Comparison of ENCODE assay signal across 8 cellular contexts in genomic region chr12:7994731-7995205, GRCh38. TPM values are rescaled to one million over a fixed set of nuclear protein-coding genes. Genes with fewer than 3 reads are reported as not detected.
DNase-seq lines count a peak whose midpoint lies in the region; ATAC-seq and TF ChIP-seq lines count a peak whose summit lies in the region.

No MANE protein-coding gene starts in this region.

- no peaks in the 10 kb centered on the region for H4K20me1 ChIP-seq in PC-3 (ENCODE audit: low read length)

- TF ChIP-seq EP300 in tibial nerve (IDR thresholded peaks at IDR 0.05): no peak

- peak overlapping the region; percentile 75 for H3K27ac ChIP-seq in PC-3 (ENCODE audit: low read length)
- H3K27ac ChIP-seq in tibial nerve: peak overlapping the region in 3 of 4 donors; percentile 40 to 76 (median 67)

- intact Hi-C loops in activated CD4-positive, alpha-beta T cell treated with anti-CD3 and anti-CD28 coated beads, Interleukin-2, amount 10 ng/mL, durations not matched to agents 24 days and 14 days (cut with micrococcal nuclease): loop anchor here (1.0 kb wide), 4 partner anchors 23 to 134 kb away; no protein-coding TSS in a partner anchor
- intact Hi-C loops in PC-3 (cut with micrococcal nuclease): loop anchor here (1.0 kb wide), 2 partner anchors 61 to 134 kb away; no protein-coding TSS in a partner anchor

- WGBS in tibial nerve, 2 donors: 62 to 64% methylated on average over 7 of the region's 7 CpGs

- POLR2A ChIA-PET in activated CD4-positive, alpha-beta T cell treated with anti-CD3 and anti-CD28 coated beads, Interleukin-2, amount 10 ng/mL, durations not matched to agents 7 days and 5 days (lab: Charles Lee): no interaction called here
- POLR2A ChIA-PET in PC-3 (lab: Charles Lee; ENCODE audit: unreplicated experiment): no interaction called here

- no peak overlapping the region for H3K4me3 Mint-ChIP-seq in activated CD4-positive, alpha-beta T cell treated with anti-CD3 and anti-CD28 coated beads, Interleukin-2, amount 10 ng/mL, durations not matched to agents 24 days and 14 days
- no peak overlapping the region for H3K4me3 Mint-ChIP-seq in activated CD4-positive, alpha-beta T cell treated with anti-CD3 and anti-CD28 coated beads, Interleukin-2, amount 10 ng/mL, durations not matched to agents 7 days and 5 days

- CTCF ChIA-PET in activated CD4-positive, alpha-beta T cell treated with anti-CD3 and anti-CD28 coated beads, Interleukin-2, amount 10 ng/mL, durations not matched to agents 7 days and 5 days (lab: Charles Lee): interaction anchor here (0.6 to 3.5 kb wide), 18 partner anchors 9 to 1242 kb away, joined by 3 to 23 read pairs (median 4); partner anchors contain the start of genes MLF2 and SLC2A3
- CTCF ChIA-PET in PC-3 (lab: Charles Lee): no interaction called here

- no peak overlapping the region for H3K9ac ChIP-seq in PC-3 (ENCODE audit: low read length)

- no peak overlapping the region for H2AFZ ChIP-seq in PC-3 (ENCODE audit: low read length)

- no peaks in the 10 kb centered on the region for H3K79me2 ChIP-seq in PC-3 (ENCODE audit: low read length)

- no peaks in the 10 kb centered on the region for H3K27me3 Mint-ChIP-seq in activated CD4-positive, alpha-beta T cell treated with anti-CD3 and anti-CD28 coated beads, Interleukin-2, amount 10 ng/mL, durations not matched to agents 24 days and 14 days
- no peaks in the 10 kb centered on the region for H3K27me3 Mint-ChIP-seq in activated CD4-positive, alpha-beta T cell treated with anti-CD3 and anti-CD28 coated beads, Interleukin-2, amount 10 ng/mL, durations not matched to agents 7 days and 5 days

- no peaks in the 10 kb centered on the region for H3K36me3 ChIP-seq in PC-3 (ENCODE audit: low read depth, low read length)
- H3K36me3 ChIP-seq in tibial nerve: no peaks in the 10 kb centered on the region

- no peaks in the 10 kb centered on the region for H3K36me3 Mint-ChIP-seq in activated CD4-positive, alpha-beta T cell treated with anti-CD3 and anti-CD28 coated beads, Interleukin-2, amount 10 ng/mL, durations not matched to agents 24 days and 14 days (ENCODE audit: low read depth)
- peaks cover 3% of the 10 kb centered on the region for H3K36me3 Mint-ChIP-seq in activated CD4-positive, alpha-beta T cell treated with anti-CD3 and anti-CD28 coated beads, Interleukin-2, amount 10 ng/mL, durations not matched to agents 7 days and 5 days (ENCODE audit: low read depth)
- H3K36me3 Mint-ChIP-seq in activated naive CD4-positive, alpha-beta T cell treated with anti-CD3 and anti-CD28 coated beads, Interleukin-2, amount 50 U/mL, for 72 hours: peaks cover 0 to 16% of the 10 kb centered on the region in 2 donors

- peaks cover 4% of the 10 kb centered on the region for H3K9me3 Mint-ChIP-seq in activated CD4-positive, alpha-beta T cell treated with anti-CD3 and anti-CD28 coated beads, Interleukin-2, amount 10 ng/mL, durations not matched to agents 24 days and 14 days
- peaks cover 12% of the 10 kb centered on the region for H3K9me3 Mint-ChIP-seq in activated CD4-positive, alpha-beta T cell treated with anti-CD3 and anti-CD28 coated beads, Interleukin-2, amount 10 ng/mL, durations not matched to agents 7 days and 5 days
- H3K9me3 Mint-ChIP-seq in activated naive CD4-positive, alpha-beta T cell treated with anti-CD3 and anti-CD28 coated beads, Interleukin-2, amount 50 U/mL, for 72 hours: peaks cover 0 to 8% of the 10 kb centered on the region in 2 donors

- H3K9me2 ChIP-seq in PC-3 (replicated peaks; ENCODE audit: low read length): no peaks in the 10 kb centered on the region

- DNase-seq in activated CD4-positive, alpha-beta T cell treated with anti-CD3 and anti-CD28 coated beads, Interleukin-2, amount 10 ng/mL, durations not matched to agents 24 days and 14 days: peak; percentile 59
- DNase-seq in activated CD4-positive, alpha-beta T cell treated with anti-CD3 and anti-CD28 coated beads, Interleukin-2, amount 10 ng/mL, durations not matched to agents 7 days and 5 days: no peak
- DNase-seq in PC-3 (peak; percentile 89), foreskin fibroblast (peak; percentile 86 to 91), tibial nerve (ENCODE audit: low spot score in 2 of 2) (no peak), NCI-H2196 (lab: John Stamatoyannopoulos, UW; ENCODE audit: unreplicated experiment) (no peak), NCI-H1048 (lab: John Stamatoyannopoulos, UW) (no peak)
- no peak for DNase-seq in activated naive CD4-positive, alpha-beta T cell treated with anti-CD3 and anti-CD28 coated beads, Interleukin-2, amount 50 U/mL, for 72 hours (ENCODE audit: low spot score in 2 of 2)

- TF ChIP-seq POLR2A in tibial nerve (IDR thresholded peaks at IDR 0.05): no peak

- H3K4me1 Mint-ChIP-seq in activated CD4-positive, alpha-beta T cell treated with anti-CD3 and anti-CD28 coated beads, Interleukin-2, amount 10 ng/mL, durations not matched to agents 24 days and 14 days: peaks cover 28% of the 10 kb centered on the region
- H3K4me1 Mint-ChIP-seq in activated CD4-positive, alpha-beta T cell treated with anti-CD3 and anti-CD28 coated beads, Interleukin-2, amount 10 ng/mL, durations not matched to agents 7 days and 5 days: peaks cover 29% of the 10 kb centered on the region

- peak overlapping the region; percentile 66 for H3K4me2 ChIP-seq in PC-3 (ENCODE audit: low read length)

- H3K4me3 ChIP-seq in PC-3 (ENCODE audit: low read length) (no peak overlapping the region), foreskin fibroblast (ENCODE audit: low read depth in 1 of 2, low read length in 2 of 2) (peak overlapping the region; percentile 23 to 39), tibial nerve (no peak overlapping the region)

- no peaks in the 10 kb centered on the region for H3K27me3 ChIP-seq in PC-3 (ENCODE audit: low read length)
- H3K27me3 ChIP-seq in tibial nerve: no peaks in the 10 kb centered on the region

- ATAC-seq in PC-3: peak; percentile 81
- no peak for ATAC-seq in activated naive CD4-positive, alpha-beta T cell treated with anti-CD3 and anti-CD28 coated beads, Interleukin-2, amount 50 U/mL, for 72 hours

- H3K9me3 ChIP-seq in PC-3 (ENCODE audit: low read length) (no peaks in the 10 kb centered on the region), tibial nerve (peaks cover 0 to 7% (median 0%) of the 10 kb centered on the region in 4 donors)

- TF ChIP-seq CTCF in PC-3 (conservative IDR thresholded peaks at IDR 0.05; ENCODE audit: low read depth, low read length) (no peak), foreskin fibroblast (IDR thresholded peaks at IDR 0.05; ENCODE audit: low read depth, low read length) (no peak), tibial nerve (IDR thresholded peaks at IDR 0.05) (no peak)

- H3K4me1 ChIP-seq in PC-3 (ENCODE audit: insufficient read depth, low read length): peaks cover 4% of the 10 kb centered on the region
- peaks cover 0 to 13% (median 0%) of the 10 kb centered on the region in 4 donors for H3K4me1 ChIP-seq in tibial nerve

- no peaks in the 10 kb centered on the region for H3F3A ChIP-seq in PC-3 (ENCODE audit: low read length, unreplicated experiment)

- no TSS peak for BruUV-seq in PC-3 (replicated peaks; lab: Mats Ljungman, UMichigan)

- H3K27ac Mint-ChIP-seq in activated CD4-positive, alpha-beta T cell treated with anti-CD3 and anti-CD28 coated beads, Interleukin-2, amount 10 ng/mL, durations not matched to agents 24 days and 14 days: no peak overlapping the region
- H3K27ac Mint-ChIP-seq in activated CD4-positive, alpha-beta T cell treated with anti-CD3 and anti-CD28 coated beads, Interleukin-2, amount 10 ng/mL, durations not matched to agents 7 days and 5 days: no peak overlapping the region
- H3K27ac Mint-ChIP-seq in activated naive CD4-positive, alpha-beta T cell treated with anti-CD3 and anti-CD28 coated beads, Interleukin-2, amount 50 U/mL, for 72 hours: no peak overlapping the region

RNA-seq across cellular contexts. Expression of gene FOXJ2, which starts 37.7 kb away (rescaled TPM):
- total RNA-seq in activated CD4-positive, alpha-beta T cell treated with anti-CD3 and anti-CD28 coated beads, Interleukin-2, amount 10 ng/mL, durations not matched to agents 24 days and 14 days: 18.5 and 18.6 TPM in 2 replicates
- 10 to 100 TPM; 21.4 to 22.5 TPM for total RNA-seq in activated CD4-positive, alpha-beta T cell treated with anti-CD3 and anti-CD28 coated beads, Interleukin-2, amount 10 ng/mL, durations not matched to agents 7 days and 5 days
- 6.9 and 10.0 TPM in 2 replicates for total RNA-seq in PC-3 (2014; rRNA removed)
- total RNA-seq in tibial nerve: 10 to 100 TPM; 19.4 to 24.7 (median 20.1) TPM
- total RNA-seq in activated naive CD4-positive, alpha-beta T cell treated with anti-CD3 and anti-CD28 coated beads, Interleukin-2, amount 50 U/mL, for 72 hours: 10 to 100 TPM; 14.3 to 16.9 TPM

RNA-seq across cellular contexts. Expression of gene SLC2A3, which starts 58.8 kb away (rescaled TPM):
- total RNA-seq in activated CD4-positive, alpha-beta T cell treated with anti-CD3 and anti-CD28 coated beads, Interleukin-2, amount 10 ng/mL, durations not matched to agents 24 days and 14 days: 362 and 366 TPM in 2 replicates
- 100 to 1,000 TPM; 227 to 230 TPM for total RNA-seq in activated CD4-positive, alpha-beta T cell treated with anti-CD3 and anti-CD28 coated beads, Interleukin-2, amount 10 ng/mL, durations not matched to agents 7 days and 5 days
- total RNA-seq in PC-3 (2014; rRNA removed): not detected in 2 replicates
- total RNA-seq in tibial nerve: 100 to 1,000 TPM in 3 of 4 donors, 10 to 100 TPM in 1; 83.4 to 262 (median 115) TPM
- 100 to 1,000 TPM; 207 to 521 TPM for total RNA-seq in activated naive CD4-positive, alpha-beta T cell treated with anti-CD3 and anti-CD28 coated beads, Interleukin-2, amount 50 U/mL, for 72 hours

Comparison
In these comparisons a context has a peak if more than half of its experiments do, and no peak if none do; other contexts are left out.
1. DNase-seq: peak in activated CD4-positive, alpha-beta T cell treated with anti-CD3 and anti-CD28 coated beads, Interleukin-2, amount 10 ng/mL, durations not matched to agents 24 days and 14 days (single experiment), PC-3 (single experiment) and foreskin fibroblast (2 of 2); none in activated CD4-positive, alpha-beta T cell treated with anti-CD3 and anti-CD28 coated beads, Interleukin-2, amount 10 ng/mL, durations not matched to agents 7 days and 5 days (single experiment), tibial nerve (0 of 2), NCI-H2196 (single experiment), activated naive CD4-positive, alpha-beta T cell treated with anti-CD3 and anti-CD28 coated beads, Interleukin-2, amount 50 U/mL, for 72 hours (0 of 2) and NCI-H1048 (single experiment).
2. H3K4me3 ChIP-seq: peak in foreskin fibroblast (2 of 2); none in PC-3 (single experiment) and tibial nerve (0 of 4).
3. RNA of gene SLC2A3, which starts 58.8 kb away (total RNA-seq): 207 to 521 TPM in activated naive CD4-positive, alpha-beta T cell treated with anti-CD3 and anti-CD28 coated beads, Interleukin-2, amount 50 U/mL, for 72 hours, 362 to 366 TPM in activated CD4-positive, alpha-beta T cell treated with anti-CD3 and anti-CD28 coated beads, Interleukin-2, amount 10 ng/mL, durations not matched to agents 24 days and 14 days, 227 to 230 TPM in activated CD4-positive, alpha-beta T cell treated with anti-CD3 and anti-CD28 coated beads, Interleukin-2, amount 10 ng/mL, durations not matched to agents 7 days and 5 days and 83.4 to 262 TPM in tibial nerve; not detected in PC-3; every median in the first group is over 10 times any median in the second.